8 cellular contexts compared by ENCODE assay signal in the genomic region with DNA sequence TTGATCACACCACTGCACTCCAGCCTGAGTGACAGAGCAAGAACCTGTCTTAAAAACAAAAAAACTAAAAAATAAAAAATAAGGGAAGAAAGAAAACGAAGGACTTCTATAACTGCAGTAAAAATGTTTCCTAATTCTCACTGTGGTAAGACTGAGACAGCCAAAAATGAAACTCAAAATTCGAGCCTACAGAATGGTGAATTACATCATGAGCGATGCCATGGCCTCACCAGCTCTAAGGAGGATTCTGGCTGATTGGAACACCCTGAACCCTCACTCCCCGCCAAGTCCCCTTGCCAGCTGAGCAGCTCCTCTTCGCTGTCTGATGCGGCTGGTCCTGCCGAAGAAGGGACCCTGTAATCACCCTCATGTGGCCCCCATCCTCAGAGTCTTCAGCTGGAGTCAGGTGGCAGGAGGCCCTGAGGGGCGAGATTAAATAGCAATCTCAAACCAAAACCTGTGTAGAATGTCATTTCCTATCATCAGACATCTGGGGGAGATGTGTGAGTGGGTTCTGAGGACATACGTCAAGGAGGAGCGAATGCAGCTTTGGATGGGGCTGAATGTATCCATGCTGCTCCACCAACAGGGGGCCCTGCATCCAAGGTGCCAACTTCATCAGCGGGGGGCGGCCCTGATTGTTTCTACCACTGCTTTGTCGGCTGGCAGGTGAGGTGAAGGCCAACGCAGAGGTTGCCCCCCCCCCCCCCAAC. TPM values are rescaled to one million over a fixed set of nuclear protein-coding genes. Genes with fewer than 3 reads are reported as not detected.
DNase-seq lines count a peak whose midpoint lies in the region; ATAC-seq and TF ChIP-seq lines count a peak whose summit lies in the region.

No MANE protein-coding gene starts in this region.

- H3K4me1 ChIP-seq in CD8-positive, alpha-beta memory T cell (ENCODE audit: insufficient read depth, low read length): no peaks in the 10 kb centered on the region
- H3K4me1 ChIP-seq in HUES6 (ENCODE audit: control insufficient read depth, insufficient read depth, low read length): peaks cover 38% of the 10 kb centered on the region
- H3K4me1 ChIP-seq in lower lobe of right lung: no peaks in the 10 kb centered on the region

- peak; percentile 11 to 61 (median 54) for DNase-seq in CD8-positive, alpha-beta memory T cell
- no peak for DNase-seq in astrocyte of the cerebellum (ENCODE audit: low read depth)
- peak; percentile 37 for DNase-seq in lower lobe of right lung
- DNase-seq in OCI-M1 (lab: John Stamatoyannopoulos, UW): no peak
- no peak for DNase-seq in ACHN

- ATAC-seq in lower lobe of right lung (peak; percentile 28 to 36), HG02642 (IDR thresholded peaks at IDR 0.05; ENCODE audit: poor library complexity, unreplicated experiment) (no peak), HG03196 (IDR thresholded peaks at IDR 0.05; ENCODE audit: unreplicated experiment) (no peak)

- POLR2A ChIA-PET in CD8-positive, alpha-beta memory T cell (lab: Charles Lee): interaction anchor here (0.6 to 0.9 kb wide), 5 partner anchors 10 to 479 kb away, joined by 3 to 6 read pairs (median 4); a partner anchor contains a TSS

- peak overlapping the region; percentile 39 for H3K9ac ChIP-seq in HUES6 (ENCODE audit: low read length)

- CTCF ChIA-PET in CD8-positive, alpha-beta memory T cell (lab: Charles Lee): interaction anchor here (0.8 to 3.0 kb wide), 14 partner anchors 8 to 96 kb away, joined by 3 to 17 read pairs (median 4); no protein-coding TSS in a partner anchor

- peak overlapping the region in 5 of 7 donors; percentile 8 to 56 (median 22) for H3K4me3 Mint-ChIP-seq in CD8-positive, alpha-beta memory T cell

- peaks cover 12 to 21% (median 16%) of the 10 kb centered on the region in 3 donors for H3K4me1 Mint-ChIP-seq in CD8-positive, alpha-beta memory T cell

- intact Hi-C loops in lower lobe of right lung (cut with DNase I): no loop called here

- in situ Hi-C loops in astrocyte of the cerebellum (cut with HindIII; ENCODE audit: low sequenced_read_pairs) (no loop called here), ACHN (cut with HindIII; ENCODE audit: low pct_ligation_motif_present, low pct_unique_long_range_greater_than_20kb, low sequenced_read_pairs) (no loop called here)

- no peaks in the 10 kb centered on the region for H3K36me3 ChIP-seq in CD8-positive, alpha-beta memory T cell (ENCODE audit: insufficient read depth, low read length)
- H3K36me3 ChIP-seq in HUES6 (ENCODE audit: control insufficient read depth, insufficient read depth, low read length) (no peaks in the 10 kb centered on the region), lower lobe of right lung (no peaks in the 10 kb centered on the region)

- H3K27ac ChIP-seq in CD8-positive, alpha-beta memory T cell (ENCODE audit: low read depth, low read length): no peak overlapping the region
- peak overlapping the region; percentile 82; the same call in 1 of the 2 replicates for H3K27ac ChIP-seq in HUES6 (ENCODE audit: low read depth, low read length)
- no peak overlapping the region for H3K27ac ChIP-seq in lower lobe of right lung

- H3K36me3 Mint-ChIP-seq in CD8-positive, alpha-beta memory T cell: peaks cover 0 to 1% (median 0%) of the 10 kb centered on the region in 3 donors

- TF ChIP-seq CTCF in astrocyte of the cerebellum (IDR thresholded peaks at IDR 0.05; ENCODE audit: low read depth, low read length, missing control alignments) (peak; percentile 23), lower lobe of right lung (IDR thresholded peaks at IDR 0.05) (peak; percentile 34)

- H3K27me3 ChIP-seq in CD8-positive, alpha-beta memory T cell (ENCODE audit: insufficient read depth, low read length, poor library complexity, severe bottlenecking): no peaks in the 10 kb centered on the region
- H3K27me3 ChIP-seq in HUES6 (ENCODE audit: control insufficient read depth, insufficient read depth, low read length) (no peaks in the 10 kb centered on the region), lower lobe of right lung (ENCODE audit: low read depth) (no peaks in the 10 kb centered on the region)

- H3K27me3 Mint-ChIP-seq in CD8-positive, alpha-beta memory T cell: peaks cover 2 to 6% of the 10 kb centered on the region in 2 donors

- H3K27ac Mint-ChIP-seq in CD8-positive, alpha-beta memory T cell: peak overlapping the region in 6 of 8 donors; percentile 6 to 85 (median 69)

- H3K4me3 ChIP-seq in CD8-positive, alpha-beta memory T cell (ENCODE audit: low read length): no peak overlapping the region
- H3K4me3 ChIP-seq in HUES6 (ENCODE audit: low read depth, low read length) (no peak overlapping the region), astrocyte of the cerebellum (ENCODE audit: low read depth, low read length) (no peak overlapping the region), lower lobe of right lung (no peak overlapping the region)

- no peaks in the 10 kb centered on the region for H3K9me3 ChIP-seq in CD8-positive, alpha-beta memory T cell (ENCODE audit: low read length)
- no peaks in the 10 kb centered on the region for H3K9me3 ChIP-seq in HUES6 (ENCODE audit: control insufficient read depth, insufficient read depth, low read depth, low read length)
- H3K9me3 ChIP-seq in lower lobe of right lung: no peaks in the 10 kb centered on the region

- H3K9me3 Mint-ChIP-seq in CD8-positive, alpha-beta memory T cell: peaks cover 0 to 2% (median 0%) of the 10 kb centered on the region in 5 donors

RNA-seq across cellular contexts. Expression of a gene that starts 29.2 kb away (rescaled TPM):
- 1 to 10 TPM; 2.3 to 3.0 TPM for total RNA-seq in CD8-positive, alpha-beta memory T cell
- polyA plus RNA-seq in CD8-positive, alpha-beta memory T cell: 18.2 TPM
- 30.5 TPM for total RNA-seq in lower lobe of right lung

Comparison
In these comparisons a context has a peak if more than half of its experiments do, and no peak if none do; other contexts are left out.
1. DNase-seq: peak in CD8-positive, alpha-beta memory T cell (5 of 5) and lower lobe of right lung (single experiment); none in astrocyte of the cerebellum (single experiment), OCI-M1 (single experiment) and ACHN (single experiment).
2. ATAC-seq: peak in lower lobe of right lung (2 of 2); none in HG02642 (single experiment) and HG03196 (single experiment).